Comparison of ENCODE assay signal across 24 cellular contexts in genomic region chr2:127040169-127040568, GRCh38.
"Had no signal": no experiment of that assay in that cellular context is flagged by ENCODE, and none has a peak within 500 bp of the region (broad histone marks: within the 10 kb centered on the region; RNA-seq: fewer than 3 reads in every experiment).

No MANE protein-coding gene starts in this region.

- H3K9me3 ChIP-seq: SK-N-SH had no signal

- DNase-seq: activated CD4-positive, alpha-beta memory T cell treated with anti-CD3 and anti-CD28 coated beads, Interleukin-2, amount 10 ng/mL, durations not matched to agents 7 days and 5 days; activated CD4-positive, alpha-beta T cell treated with anti-CD3 and anti-CD28 coated beads, Interleukin-2, amount 50 U/mL, for 1 hour; activated CD4-positive, CD25-positive, alpha-beta regulatory T cell; activated effector memory CD4-positive, alpha-beta T cell treated with anti-CD3 and anti-CD28 coated beads, Interleukin-2, amount 50 U/mL, for 16 hours; activated naive CD4-positive, alpha-beta T cell treated with anti-CD3 and anti-CD28 coated beads, Interleukin-2, amount 10 ng/mL, durations not matched to agents 7 days and 5 days; activated naive CD8-positive, alpha-beta T cell treated with anti-CD3 and anti-CD28 coated beads for 36 hours; activated T-cell treated with anti-CD3 and anti-CD28 coated beads, Interleukin-2, amount 50 U/mL, for 4 hours; brain microvascular endothelial cell; Karpas-422; MM.1S; NCI-H1105 treated with DMSO at 0.1 percent for 48 hours; NCI-H146; NCI-H187 treated with DMSO at 0.1 percent for 48 hours; NCI-H2081 treated with DMSO at 0.1 percent for 48 hours; NCI-H2227 treated with DMSO at 0.1 percent for 48 hours; NCI-H510A; NCI-H526 treated with DMSO at 0.1 percent for 48 hours; NCI-H82; Right ventricle myocardium superior; SJCRH30 had no signal

- H3K36me3 ChIP-seq: brain microvascular endothelial cell, cardiac muscle cell, SJCRH30 had no signal

- H3K4me3 ChIP-seq: cardiac muscle cell, K562, SJCRH30 had no signal

- H3K4me2 ChIP-seq: SK-N-SH had no signal

- H3K4me1 ChIP-seq: SJCRH30 had no signal

- H3K27me3 ChIP-seq: brain microvascular endothelial cell, cardiac muscle cell, SJCRH30 had no signal

- H3K9ac ChIP-seq: SK-N-SH had no signal

- ATAC-seq: K562 had no signal

- H3K27ac ChIP-seq: brain microvascular endothelial cell, cardiac muscle cell, SJCRH30, VCaP had no signal

- FAIRE-seq: K562 had no signal
